9 cellular contexts compared by ENCODE assay signal in genomic region chr7:37342665-37343471, GRCh38.
A peak's percentile ranks its signal among the peaks of the same experiment; 100 is the strongest.
DNase-seq lines count a peak whose midpoint lies in the region; ATAC-seq and TF ChIP-seq lines count a peak whose summit lies in the region.
"Had no signal": no experiment of that assay in that cellular context is flagged by ENCODE, and none has a peak within 500 bp of the region (broad histone marks: within the 10 kb centered on the region; RNA-seq: fewer than 3 reads in every experiment).

No MANE protein-coding gene starts in this region.

- H3K27me3 ChIP-seq in neutrophil: no peaks in the 10 kb centered on the region
- no peaks in the 10 kb centered on the region for H3K27me3 ChIP-seq in hepatocyte
- H3K27me3 ChIP-seq: pancreas had no signal

- H3K9me3 ChIP-seq in neutrophil: no peaks in the 10 kb centered on the region
- H3K9me3 ChIP-seq in hepatocyte (ENCODE audit: low read depth): no peaks in the 10 kb centered on the region
- H3K9me3 ChIP-seq: pancreas had no signal

- H2AFZ ChIP-seq in hepatocyte: no peak overlapping the region

- DNase-seq in SKM-1 treated with dmso at 0.1 percent for 144 hours (lab: John Stamatoyannopoulos, UW; ENCODE audit: unreplicated experiment) (peak; percentile 93), DMS79 (lab: John Stamatoyannopoulos, UW) (no peak), NCI-H2196 treated with DMSO at 0.1 percent for 48 hours (lab: John Stamatoyannopoulos, UW; ENCODE audit: unreplicated experiment) (no peak), hepatocyte (ENCODE audit: low spot score) (no peak)
- peak; percentile 72 for DNase-seq in activated naive CD4-positive, alpha-beta T cell treated with anti-CD3 and anti-CD28 coated beads, Interleukin-2, amount 50 U/mL, for 16 hours

- H3K36me3 ChIP-seq in neutrophil (no peaks in the 10 kb centered on the region), hepatocyte (replicated peaks; ENCODE audit: insufficient read depth, low read depth) (no peaks in the 10 kb centered on the region)
- H3K36me3 ChIP-seq: pancreas had no signal

- H3K27ac ChIP-seq in neutrophil (peak overlapping the region; percentile 97), hepatocyte (no peak overlapping the region)

- WGBS in hepatocyte (ENCODE audit: low lambda C conversion rate, missing lambda C conversion rate): 87% methylated on average over 20 of the region's 20 CpGs

- peak; percentile 88 for TF ChIP-seq CTCF in neutrophil (IDR thresholded peaks at IDR 0.05)
- no peak for TF ChIP-seq CTCF in hepatocyte (IDR thresholded peaks at IDR 0.05; ENCODE audit: poor library complexity)

- H3K4me2 ChIP-seq in hepatocyte: no peak overlapping the region

- H3K79me2 ChIP-seq in hepatocyte: no peaks in the 10 kb centered on the region

- H4K20me1 ChIP-seq in hepatocyte (ENCODE audit: insufficient read depth, poor library complexity, severe bottlenecking): no peaks in the 10 kb centered on the region

- H3K4me1 ChIP-seq in neutrophil (ENCODE audit: control insufficient read depth in 1 of 2, insufficient read depth in 1 of 2, low read depth in 1 of 2, low read length in 1 of 2) (peaks cover 58 to 68% of the 10 kb centered on the region in 2 experiments), hepatocyte (ENCODE audit: insufficient read depth) (peaks cover 17% of the 10 kb centered on the region)
- H3K4me1 ChIP-seq: pancreas had no signal

- H3K4me3 ChIP-seq in neutrophil (ENCODE audit: low read depth in 1 of 2, low read length in 1 of 2): peak overlapping the region; percentile 70 to 71
- no peak overlapping the region for H3K4me3 ChIP-seq in hepatocyte
- H3K4me3 ChIP-seq: pancreas had no signal

- H3K9me2 ChIP-seq in hepatocyte (replicated peaks; ENCODE audit: insufficient read depth): no peaks in the 10 kb centered on the region

- ATAC-seq in GM18870 (IDR thresholded peaks at IDR 0.05; ENCODE audit: unreplicated experiment) (peak; percentile 50), HG03025 (IDR thresholded peaks at IDR 0.05; ENCODE audit: low FRiP score, unreplicated experiment) (peak; percentile 57)

Comparison
In these comparisons a context has a peak if more than half of its experiments do, and no peak if none do; other contexts are left out.
1. DNase-seq: peak in SKM-1 treated with dmso at 0.1 percent for 144 hours (single experiment) and activated naive CD4-positive, alpha-beta T cell treated with anti-CD3 and anti-CD28 coated beads, Interleukin-2, amount 50 U/mL, for 16 hours (single experiment); none in DMS79 (single experiment), NCI-H2196 treated with DMSO at 0.1 percent for 48 hours (single experiment) and hepatocyte (single experiment).